ENCODE assay signal across 28 cellular contexts in genomic region chr12:125129592-125130255, GRCh38. TPM values are rescaled to one million over a fixed set of nuclear protein-coding genes. Genes with fewer than 3 reads are reported as not detected.
DNase-seq lines count a peak whose midpoint lies in the region; ATAC-seq and TF ChIP-seq lines count a peak whose summit lies in the region.
"Had no signal": no experiment of that assay in that cellular context is flagged by ENCODE, and none has a peak within 500 bp of the region (broad histone marks: within the 10 kb centered on the region; RNA-seq: fewer than 3 reads in every experiment).

No MANE protein-coding gene starts in this region.

- peaks cover 11% of the 10 kb centered on the region for H3K4me1 Mint-ChIP-seq in brain
- H3K4me1 Mint-ChIP-seq: CD4-positive, alpha-beta memory T cell had no signal

- H3K4me3 ChIP-seq in heart right ventricle: peak overlapping the region in 4 of 10 donors; percentile 0 to 26 (median 10)
- H3K4me3 ChIP-seq: A549, cardiac muscle cell, lower lobe of right lung, PC-9, skin epidermis had no signal

- peaks cover 70% of the 10 kb centered on the region for H3K36me3 Mint-ChIP-seq in brain

- no peaks in the 10 kb centered on the region for H3K27me3 Mint-ChIP-seq in brain
- H3K27me3 Mint-ChIP-seq: activated CD8-positive, alpha-beta T cell treated with anti-CD3 and anti-CD28 coated beads for 36 hours; CD4-positive, alpha-beta memory T cell; dendritic cell treated with granulocyte-macrophage colony-stimulating factor and Interleukin-4, amounts not matched to agents 40 ng/mL and 50 ng/mL, for 4 days; naive thymus-derived CD8-positive, alpha-beta T cell had no signal

- ATAC-seq in heart right ventricle (peak; percentile 60 to 86 (median 78)), GM21576 (IDR thresholded peaks at IDR 0.05; ENCODE audit: unreplicated experiment) (no peak)
- ATAC-seq: A549; activated CD8-positive, alpha-beta T cell treated with anti-CD3 and anti-CD28 coated beads for 36 hours; lower lobe of right lung; naive thymus-derived CD8-positive, alpha-beta T cell had no signal

- H3K27ac Mint-ChIP-seq in brain: peak overlapping the region in 4 of 5 experiments; percentile 16 to 99 (median 81)
- H3K27ac Mint-ChIP-seq: activated CD8-positive, alpha-beta T cell treated with anti-CD3 and anti-CD28 coated beads for 36 hours; activated T-helper 1 cell treated with anti-CD3 and anti-CD28 coated beads, Interleukin-12 subunit alpha, Interleukin-12 subunit beta, Interleukin-2, Interleukin-4 antibody, amounts not matched to agents 30 ng/mL and 10 ng/mL and 1 ng/mL, durations not matched to agents 14 hours and 24 hours and 36 hours; dendritic cell treated with granulocyte-macrophage colony-stimulating factor and Interleukin-4, amounts not matched to agents 40 ng/mL and 50 ng/mL, for 4 days; endodermal cell; T-helper 2 cell treated with Interferon-gamma antibody and Interleukin-4, amounts not matched to agents 5 μg/mL and 100 μg/mL, for 36 hours had no signal

- TF ChIP-seq CTCF in brain (conservative IDR thresholded peaks at IDR 0.05): no peak
- TF ChIP-seq CTCF in heart right ventricle (IDR thresholded peaks at IDR 0.05): no peak

- peaks cover 0 to 57% (median 0%) of the 10 kb centered on the region in 9 donors for H3K36me3 ChIP-seq in heart right ventricle

- H3K27me3 ChIP-seq in heart right ventricle: no peaks in the 10 kb centered on the region
- H3K27me3 ChIP-seq: cardiac muscle cell had no signal

- peaks cover 0 to 3% (median 0%) of the 10 kb centered on the region in 5 experiments for H3K9me3 Mint-ChIP-seq in brain
- H3K9me3 Mint-ChIP-seq: activated CD8-positive, alpha-beta T cell treated with anti-CD3 and anti-CD28 coated beads for 36 hours; activated T-helper 1 cell treated with anti-CD3 and anti-CD28 coated beads, Interleukin-12 subunit alpha, Interleukin-12 subunit beta, Interleukin-2, Interleukin-4 antibody, amounts not matched to agents 30 ng/mL and 10 ng/mL and 1 ng/mL, durations not matched to agents 14 hours and 24 hours and 36 hours; CD4-positive, alpha-beta memory T cell; dendritic cell treated with granulocyte-macrophage colony-stimulating factor and Interleukin-4, amounts not matched to agents 40 ng/mL and 50 ng/mL, for 4 days; endodermal cell; naive thymus-derived CD8-positive, alpha-beta T cell; T-helper 2 cell treated with Interferon-gamma antibody and Interleukin-4, amounts not matched to agents 5 μg/mL and 100 μg/mL, for 36 hours had no signal

- peak; percentile 29 for DNase-seq in Ammon's horn (ENCODE audit: low spot score)
- peak; percentile 23 to 43 for DNase-seq in heart right ventricle
- peak in 6 of 10 donors; percentile 22 to 91 (median 64) for DNase-seq in posterior cingulate gyrus
- no peak for DNase-seq in NCI-H1105 (lab: John Stamatoyannopoulos, UW)
- no peak for DNase-seq in activated CD4-positive, alpha-beta T cell treated with anti-CD3 and anti-CD28 coated beads, Interleukin-2, amount 50 U/mL, for 1 hour
- no peak for DNase-seq in NCI-H748 (lab: John Stamatoyannopoulos, UW; ENCODE audit: unreplicated experiment)
- DNase-seq: activated CD4-positive, CD25-positive, alpha-beta regulatory T cell treated with anti-CD3 and anti-CD28 coated beads, Interleukin-2, amount 50 U/mL, for 72 hours; activated CD8-positive, alpha-beta memory T cell treated with anti-CD3 and anti-CD28 coated beads, Interleukin-2, amount 50 U/mL, for 48 hours; activated CD8-positive, alpha-beta T cell treated with anti-CD3 and anti-CD28 coated beads for 36 hours; activated naive CD4-positive, alpha-beta T cell treated with anti-CD3 and anti-CD28 coated beads, Interleukin-2, amount 50 U/mL, for 16 hours; AML-193; CD4-positive, alpha-beta memory T cell; endodermal cell; H7; KBM-7; lower lobe of right lung; naive thymus-derived CD8-positive, alpha-beta T cell; NCI-H1930; stimulated activated naive CD4-positive, alpha-beta T cell had no signal

- peak overlapping the region in 7 of 10 donors; percentile 1 to 75 (median 40) for H3K27ac ChIP-seq in heart right ventricle
- H3K27ac ChIP-seq: A549, cardiac muscle cell, lower lobe of right lung, PC-9 had no signal

- H3K4me3 Mint-ChIP-seq in brain: peak overlapping the region in 2 of 5 experiments; percentile 52 to 66
- H3K4me3 Mint-ChIP-seq: activated CD8-positive, alpha-beta T cell treated with anti-CD3 and anti-CD28 coated beads for 36 hours; activated T-helper 1 cell treated with anti-CD3 and anti-CD28 coated beads, Interleukin-12 subunit alpha, Interleukin-12 subunit beta, Interleukin-2, Interleukin-4 antibody, amounts not matched to agents 30 ng/mL and 10 ng/mL and 1 ng/mL, durations not matched to agents 14 hours and 24 hours and 36 hours; CD4-positive, alpha-beta memory T cell; dendritic cell treated with granulocyte-macrophage colony-stimulating factor and Interleukin-4, amounts not matched to agents 40 ng/mL and 50 ng/mL, for 4 days; endodermal cell; naive thymus-derived CD8-positive, alpha-beta T cell; T-helper 2 cell treated with Interferon-gamma antibody and Interleukin-4, amounts not matched to agents 5 μg/mL and 100 μg/mL, for 36 hours had no signal

- WGBS in heart right ventricle, 2 donors: 59 to 72% methylated on average over 18 of the region's 18 CpGs

- H3K4me1 ChIP-seq in heart right ventricle: peaks cover 0 to 19% (median 4%) of the 10 kb centered on the region in 9 donors
- H3K4me1 ChIP-seq: lower lobe of right lung had no signal

- intact Hi-C loops in heart right ventricle (cut with DNase I) (no loop called here), posterior cingulate gyrus (cut with DNase I) (no loop called here)

- H3K9me3 ChIP-seq in heart right ventricle: no peaks in the 10 kb centered on the region
- H3K9me3 ChIP-seq: A549, lower lobe of right lung had no signal

RNA-seq across cellular contexts. Expression of gene TMEM132B, which starts 56.5 kb away (rescaled TPM):
- 2.3 TPM for polyA plus RNA-seq in brain (ENCODE audit: insufficient read depth, low read depth, low replicate concordance)
- 10 to 100 TPM in 1 of 10 donors, 1 to 10 TPM in 7, under 1 TPM in 2; 0.11 to 10.7 (median 2.6) TPM for total RNA-seq in heart right ventricle
- under 1 TPM; 0.13 to 0.37 TPM for polyA plus RNA-seq in heart right ventricle
- total RNA-seq: activated CD8-positive, alpha-beta T cell treated with anti-CD3 and anti-CD28 coated beads for 36 hours; activated T-helper 1 cell treated with anti-CD3 and anti-CD28 coated beads, Interleukin-12 subunit alpha, Interleukin-12 subunit beta, Interleukin-2, Interleukin-4 antibody, amounts not matched to agents 30 ng/mL and 10 ng/mL and 1 ng/mL, durations not matched to agents 14 hours and 24 hours and 36 hours; CD4-positive, alpha-beta memory T cell; naive thymus-derived CD8-positive, alpha-beta T cell; PC-9 had no signal
- polyA plus RNA-seq: CD4-positive, alpha-beta memory T cell; naive thymus-derived CD8-positive, alpha-beta T cell had no signal

Comparison
In these comparisons a context has a peak if more than half of its experiments do, and no peak if none do; other contexts are left out.
1. DNase-seq: peak in Ammon's horn (single experiment), heart right ventricle (2 of 2) and posterior cingulate gyrus (6 of 10); none in NCI-H1105 (single experiment), activated CD4-positive, alpha-beta T cell treated with anti-CD3 and anti-CD28 coated beads, Interleukin-2, amount 50 U/mL, for 1 hour (single experiment) and NCI-H748 (single experiment).